11 cellular contexts compared by ENCODE assay signal in the genomic region with DNA sequence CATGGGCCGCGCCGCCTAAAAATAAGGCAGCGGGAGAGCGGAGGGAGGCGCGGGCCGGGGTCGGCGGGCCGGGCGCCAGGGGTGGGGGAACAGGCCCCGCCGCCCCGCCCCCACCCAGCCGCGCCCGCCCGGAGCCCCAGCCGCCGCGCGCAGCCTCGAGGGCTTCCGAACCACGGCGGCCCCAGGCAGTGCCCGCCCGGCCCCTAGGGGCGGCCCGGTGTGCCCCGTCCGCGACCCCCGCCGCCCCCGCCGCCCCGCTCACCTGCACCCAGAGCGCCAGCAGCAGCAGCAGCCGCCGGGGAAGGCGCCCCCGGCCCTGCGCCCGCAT. TPM values are rescaled to one million over a fixed set of nuclear protein-coding genes. Genes with fewer than 3 reads are reported as not detected.
DNase-seq lines count a peak whose midpoint lies in the region; ATAC-seq, FAIRE-seq and TF ChIP-seq lines count a peak whose summit lies in the region.
"Had no signal": no experiment of that assay in that cellular context is flagged by ENCODE, and none has a peak within 500 bp of the region (broad histone marks: within the 10 kb centered on the region; RNA-seq: fewer than 3 reads in every experiment).

No MANE protein-coding gene starts in this region.

- H3K27ac ChIP-seq in suprapubic skin = peak overlapping the region; percentile 76
- H3K27ac ChIP-seq in kidney (ENCODE audit: low read depth in 2 of 2, low read length in 2 of 2) = no peak overlapping the region

- no peaks in the 10 kb centered on the region for H3K9me3 Mint-ChIP-seq in activated T-cell treated with anti-CD3 and anti-CD28 coated beads, Interleukin-2, amount 50 U/mL, for 4 hours
- no peaks in the 10 kb centered on the region for H3K9me3 Mint-ChIP-seq in activated naive CD8-positive, alpha-beta T cell treated with anti-CD3 and anti-CD28 coated beads for 36 hours
- H3K9me3 Mint-ChIP-seq: nephron had no signal

- ATAC-seq in activated T-cell treated with anti-CD3 and anti-CD28 coated beads, Interleukin-2, amount 50 U/mL, for 4 hours = peak; percentile 3 to 9
- ATAC-seq in GM21447 (IDR thresholded peaks at IDR 0.05; ENCODE audit: unreplicated experiment) = no peak

- H3K27ac Mint-ChIP-seq in activated naive CD8-positive, alpha-beta T cell treated with anti-CD3 and anti-CD28 coated beads for 36 hours = no peak overlapping the region
- H3K27ac Mint-ChIP-seq: nephron had no signal

- intact Hi-C loops in kidney (cut with DNase I) = no loop called here

- WGBS in suprapubic skin = no CpG with 5 or more reads among the region's 46 CpGs

- H3K9me3 ChIP-seq in suprapubic skin = no peaks in the 10 kb centered on the region
- no peaks in the 10 kb centered on the region for H3K9me3 ChIP-seq in kidney (ENCODE audit: control insufficient read depth in 1 of 2, low read length in 2 of 2)

- H3K36me3 ChIP-seq in kidney epithelial cell (ENCODE audit: control insufficient read depth, insufficient read depth, low read length) (no peaks in the 10 kb centered on the region), suprapubic skin (no peaks in the 10 kb centered on the region), kidney (ENCODE audit: control insufficient read depth in 1 of 2, insufficient read depth in 2 of 2, low read length in 2 of 2) (no peaks in the 10 kb centered on the region)

- peak overlapping the region; percentile 59 for H3K4me3 Mint-ChIP-seq in activated T-cell treated with anti-CD3 and anti-CD28 coated beads, Interleukin-2, amount 50 U/mL, for 4 hours
- peak overlapping the region; percentile 45 for H3K4me3 Mint-ChIP-seq in activated naive CD8-positive, alpha-beta T cell treated with anti-CD3 and anti-CD28 coated beads for 36 hours

- DNase-seq in activated T-cell treated with anti-CD3 and anti-CD28 coated beads, Interleukin-2, amount 50 U/mL, for 4 hours = no peak
- DNase-seq in activated T-cell treated with anti-CD3 and anti-CD28 coated beads, Interleukin-2, amount 50 U/mL, for 1 hour = no peak
- no peak for DNase-seq in activated naive CD8-positive, alpha-beta T cell treated with anti-CD3 and anti-CD28 coated beads for 36 hours
- DNase-seq in kidney epithelial cell (ENCODE audit: low read depth) = no peak
- DNase-seq in suprapubic skin (ENCODE audit: low spot score in 2 of 2) = no peak
- DNase-seq in HT-29 (ENCODE audit: low spot score) = no peak
- DNase-seq in kidney = no peak
- DNase-seq: AML-193, cortex of kidney had no signal

- H3K4me3 ChIP-seq in kidney epithelial cell (ENCODE audit: low read depth, low read length) (peak overlapping the region; percentile 30), suprapubic skin (peak overlapping the region; percentile 55), kidney (ENCODE audit: low read length in 2 of 2) (no peak overlapping the region)

- TF ChIP-seq POLR2A in suprapubic skin (IDR thresholded peaks at IDR 0.05) = no peak

- peaks cover 54% of the 10 kb centered on the region for H3K4me1 ChIP-seq in suprapubic skin
- H3K4me1 ChIP-seq in kidney (ENCODE audit: control insufficient read depth in 1 of 2, insufficient read depth in 1 of 2, low read depth in 1 of 2, low read length in 2 of 2) = peaks cover 0 to 17% of the 10 kb centered on the region in 2 donors

- H3K36me3 Mint-ChIP-seq in activated T-cell treated with anti-CD3 and anti-CD28 coated beads, Interleukin-2, amount 50 U/mL, for 4 hours (ENCODE audit: insufficient read depth) = no peaks in the 10 kb centered on the region
- no peaks in the 10 kb centered on the region for H3K36me3 Mint-ChIP-seq in activated naive CD8-positive, alpha-beta T cell treated with anti-CD3 and anti-CD28 coated beads for 36 hours

- peaks cover 15% of the 10 kb centered on the region for H3K27me3 Mint-ChIP-seq in activated T-cell treated with anti-CD3 and anti-CD28 coated beads, Interleukin-2, amount 50 U/mL, for 4 hours (ENCODE audit: low read depth)
- H3K27me3 Mint-ChIP-seq in activated naive CD8-positive, alpha-beta T cell treated with anti-CD3 and anti-CD28 coated beads for 36 hours = peaks cover 18% of the 10 kb centered on the region

- H3K27me3 ChIP-seq in kidney epithelial cell (ENCODE audit: control insufficient read depth, insufficient read depth, low read length) = peaks cover 38% of the 10 kb centered on the region
- H3K27me3 ChIP-seq in suprapubic skin = peaks cover 54% of the 10 kb centered on the region

- TF ChIP-seq CTCF in kidney epithelial cell (IDR thresholded peaks at IDR 0.05; ENCODE audit: insufficient read depth, low read length, poor library complexity, severe bottlenecking) (no peak), suprapubic skin (IDR thresholded peaks at IDR 0.05) (no peak), kidney (IDR thresholded peaks at IDR 0.05; ENCODE audit: borderline replicate concordance, extremely low read depth, insufficient read depth) (no peak)

- no peak for FAIRE-seq in kidney (lab: Jason Lieb, UNC)

- H3K9ac ChIP-seq in kidney (ENCODE audit: low read length in 2 of 2) = no peak overlapping the region

- peaks cover 10% of the 10 kb centered on the region for H3K4me1 Mint-ChIP-seq in activated T-cell treated with anti-CD3 and anti-CD28 coated beads, Interleukin-2, amount 50 U/mL, for 4 hours (ENCODE audit: low read depth)
- peaks cover 4% of the 10 kb centered on the region for H3K4me1 Mint-ChIP-seq in activated naive CD8-positive, alpha-beta T cell treated with anti-CD3 and anti-CD28 coated beads for 36 hours

- no peak for TF ChIP-seq EP300 in suprapubic skin (IDR thresholded peaks at IDR 0.05)

RNA-seq across cellular contexts. Expression of a gene that starts 0.5 kb away (rescaled TPM):
- total RNA-seq in activated T-cell treated with anti-CD3 and anti-CD28 coated beads, Interleukin-2, amount 50 U/mL, for 4 hours = 1 to 10 TPM; 2.9 to 5.4 (median 5.2) TPM
- total RNA-seq in activated naive CD8-positive, alpha-beta T cell treated with anti-CD3 and anti-CD28 coated beads for 36 hours = 1 to 10 TPM; 2.3 to 2.5 TPM
- 2.4 and 2.7 TPM in 2 replicates for total RNA-seq in kidney epithelial cell
- 10 to 100 TPM; 47.4 to 75.4 (median 67.2) TPM for total RNA-seq in suprapubic skin
- 10.6 and 16.0 TPM in 2 replicates for total RNA-seq in HT-29 (2014; rRNA removed; shearing (Covaris generic))
- 26.1 TPM for total RNA-seq in kidney
- 6.3 TPM for polyA plus RNA-seq in kidney (ENCODE audit: insufficient read depth, low read depth, low replicate concordance)

RNA-seq across cellular contexts. Expression of a gene that starts 13.1 kb away (rescaled TPM):
- 1 to 10 TPM; 5.2 to 7.0 (median 5.7) TPM for total RNA-seq in activated T-cell treated with anti-CD3 and anti-CD28 coated beads, Interleukin-2, amount 50 U/mL, for 4 hours
- 1 to 10 TPM; 8.6 to 9.1 TPM for total RNA-seq in activated naive CD8-positive, alpha-beta T cell treated with anti-CD3 and anti-CD28 coated beads for 36 hours
- total RNA-seq in kidney epithelial cell = 73.0 and 87.4 TPM in 2 replicates
- 10 to 100 TPM; 14.6 to 22.2 (median 19.8) TPM for total RNA-seq in suprapubic skin
- total RNA-seq in HT-29 (2014; rRNA removed; shearing (Covaris generic)) = 63.2 and 74.9 TPM in 2 replicates
- total RNA-seq in kidney = 48.6 TPM
- 59.1 TPM for polyA plus RNA-seq in kidney (ENCODE audit: insufficient read depth, low read depth, low replicate concordance)

Comparison
In these comparisons a context has a peak if more than half of its experiments do, and no peak if none do; other contexts are left out.
1. H3K4me3 ChIP-seq: peak in kidney epithelial cell (single experiment) and suprapubic skin (single experiment); none in kidney (0 of 2).